In genomic region chr4:88928852-88929251, GRCh38 we compare ENCODE assay signal across 19 cellular contexts.
A peak's percentile ranks its signal among the peaks of the same experiment; 100 is the strongest.
DNase-seq lines count a peak whose midpoint lies in the region; ATAC-seq, FAIRE-seq and TF ChIP-seq lines count a peak whose summit lies in the region.
"Had no signal": no experiment of that assay in that cellular context is flagged by ENCODE, and none has a peak within 500 bp of the region (broad histone marks: within the 10 kb centered on the region; RNA-seq: fewer than 3 reads in every experiment).

No MANE protein-coding gene starts in this region.

- no peaks in the 10 kb centered on the region for H3K36me3 ChIP-seq in OCI-LY3 (replicated peaks; ENCODE audit: low read depth, low read length)
- H3K36me3 ChIP-seq: MG63 had no signal

- H3K4me1 ChIP-seq in OCI-LY3 (ENCODE audit: low read length) = peaks cover 12% of the 10 kb centered on the region; the same call in 1 of the 2 replicates

- no peaks in the 10 kb centered on the region for H4K20me1 ChIP-seq in OCI-LY3 (ENCODE audit: insufficient read depth, low read length)

- ATAC-seq in HG02798 (IDR thresholded peaks at IDR 0.05; ENCODE audit: poor library complexity, unreplicated experiment) (peak; percentile 43), GM21786 (IDR thresholded peaks at IDR 0.05; ENCODE audit: unreplicated experiment) (no peak), GM21717 (IDR thresholded peaks at IDR 0.05; ENCODE audit: unreplicated experiment) (no peak)
- ATAC-seq: Right ventricle myocardium inferior had no signal

- H3K4me3 ChIP-seq in OCI-LY3 (ENCODE audit: low read length) = no peak overlapping the region
- H3K4me3 ChIP-seq: MG63 had no signal

- peak overlapping the region; percentile 10; the same call in 1 of the 2 replicates for H3K4me2 ChIP-seq in OCI-LY3 (ENCODE audit: low read length)

- H3K27ac ChIP-seq in OCI-LY3 (ENCODE audit: low read length) = no peak overlapping the region
- H3K27ac ChIP-seq: C4-2B had no signal

- no peak for DNase-seq in GM19239 (ENCODE audit: insufficient read length, low spot score)
- peak; percentile 39 for DNase-seq in kidney tubule cell (ENCODE audit: low spot score)
- DNase-seq in DMS153 treated with DMSO at 0.1 percent for 48 hours (lab: John Stamatoyannopoulos, UW; ENCODE audit: unreplicated experiment) = no peak
- DNase-seq: ACHN; DND-41; Karpas-422; MG63; NCI-H1092; NCI-H1436 treated with DMSO at 0.1 percent for 48 hours; NCI-H2081; NK-92 treated with Interleukin-12 subunit alpha and Interleukin-12 subunit beta, amount 100 ng/mL, for 24 hours had no signal

- no peaks in the 10 kb centered on the region for H3K79me2 ChIP-seq in OCI-LY3 (ENCODE audit: low read length)

- H3K27me3 ChIP-seq in OCI-LY3 (ENCODE audit: low read depth, low read length) = no peaks in the 10 kb centered on the region
- H3K27me3 ChIP-seq: MG63 had no signal

- FAIRE-seq in GM19239 (lab: Jason Lieb, UNC) = peak; percentile 54
- FAIRE-seq: H1, RCC 7860 had no signal

- no peak overlapping the region for H3K9ac ChIP-seq in OCI-LY3 (ENCODE audit: low read length)

- no peak overlapping the region for H2AFZ ChIP-seq in OCI-LY3 (ENCODE audit: low read depth, low read length)

- no peaks in the 10 kb centered on the region for H3K9me3 ChIP-seq in OCI-LY3 (ENCODE audit: insufficient read depth, low read length)
- H3K9me3 ChIP-seq: MG63 had no signal

- TF ChIP-seq CTCF in OCI-LY3 (IDR thresholded peaks at IDR 0.05; ENCODE audit: low read depth, low read length) = no peak
